Comparison of ENCODE assay signal across 8 cellular contexts in the genomic region with DNA sequence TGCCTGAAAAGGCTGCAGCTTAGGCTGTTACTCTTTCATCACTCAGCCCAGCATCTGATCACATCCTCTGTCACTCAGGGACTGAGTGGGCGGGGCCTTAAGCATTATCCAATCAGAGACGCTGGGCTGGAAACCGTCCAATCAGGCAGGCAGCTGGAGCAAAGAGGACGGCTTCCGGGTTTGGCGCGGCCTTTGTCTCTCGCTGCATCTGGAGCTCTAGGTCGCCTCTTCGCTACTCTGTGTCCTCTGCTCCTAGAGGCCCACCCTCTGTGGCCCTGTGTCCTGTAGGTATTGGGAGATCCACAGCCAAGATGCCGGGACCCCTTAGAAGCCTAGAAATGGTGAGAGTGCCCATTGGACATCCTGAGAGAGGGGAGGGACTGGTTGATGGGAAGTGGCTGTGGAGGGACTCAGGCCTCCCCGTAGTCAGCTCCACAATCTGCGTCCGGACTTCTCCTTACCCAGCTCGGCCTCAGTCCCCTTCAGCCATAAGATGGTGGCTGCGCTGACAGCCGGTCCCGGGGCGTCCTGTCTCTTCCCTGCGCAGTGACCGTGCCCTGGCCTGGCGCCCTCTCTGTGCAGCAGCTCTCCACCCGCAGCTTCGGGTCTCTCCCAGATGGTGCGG. TPM values are rescaled to one million over a fixed set of nuclear protein-coding genes. Genes with fewer than 3 reads are reported as not detected.
DNase-seq lines count a peak whose midpoint lies in the region; ATAC-seq and TF ChIP-seq lines count a peak whose summit lies in the region.

TSS of gene ZNF486 (plus strand) at position 195 of the 625 bp plus-strand sequence. CDS start at position 312, 117 bp downstream.

- H3K4me2 ChIP-seq in mesendoderm (ENCODE audit: low read length), result peak within 1 kb of the TSS; percentile 73

- H2BK120ac ChIP-seq in mesendoderm (ENCODE audit: low read depth, low read length), result no peak within 1 kb of the TSS

- no peak within 1 kb of the TSS for H4K8ac ChIP-seq in mesendoderm (ENCODE audit: low read depth, low read length)

- peaks cover 26% of the 10 kb centered on the region for H3K79me2 ChIP-seq in mesendoderm (ENCODE audit: control insufficient read depth, insufficient read depth, low read length)

- H3K9me3 Mint-ChIP-seq in activated CD8-positive, alpha-beta memory T cell treated with anti-CD3 and anti-CD28 coated beads, Interleukin-2, amount 10 ng/mL, durations not matched to agents 7 days and 5 days (ENCODE audit: low read depth), result peaks cover 30% of the 10 kb centered on the region
- H3K9me3 Mint-ChIP-seq in endothelial cell (ENCODE audit: unreplicated experiment), result no peaks in the 10 kb centered on the region

- peak; percentile 96 for ATAC-seq in activated CD8-positive, alpha-beta memory T cell treated with anti-CD3 and anti-CD28 coated beads, Interleukin-2, amount 10 ng/mL, durations not matched to agents 7 days and 5 days

- peak within 1 kb of the TSS; percentile 99 for H3K4me3 Mint-ChIP-seq in activated CD8-positive, alpha-beta memory T cell treated with anti-CD3 and anti-CD28 coated beads, Interleukin-2, amount 10 ng/mL, durations not matched to agents 7 days and 5 days
- H3K4me3 Mint-ChIP-seq in endothelial cell (ENCODE audit: unreplicated experiment), result peak within 1 kb of the TSS; percentile 95

- peak within 1 kb of the TSS; percentile 87 for H3K4ac ChIP-seq in mesendoderm (ENCODE audit: low read depth, low read length)

- H3K27me3 ChIP-seq in mesendoderm (ENCODE audit: insufficient read depth, low read length, poor library complexity), result no peaks in the 10 kb centered on the region

- H3K4me1 ChIP-seq in mesendoderm (ENCODE audit: control insufficient read depth, low read depth, low read length), result no peaks in the 10 kb centered on the region

- peak within 1 kb of the TSS; percentile 98 for H3K27ac Mint-ChIP-seq in activated CD8-positive, alpha-beta memory T cell treated with anti-CD3 and anti-CD28 coated beads, Interleukin-2, amount 10 ng/mL, durations not matched to agents 7 days and 5 days
- peak within 1 kb of the TSS; percentile 99 for H3K27ac Mint-ChIP-seq in endothelial cell (ENCODE audit: unreplicated experiment)

- no CpG with 5 or more reads among the region's 25 CpGs for WGBS in mesendoderm (ENCODE audit: extremely low coverage, insufficient coverage, low lambda C conversion rate)

- H3K27me3 Mint-ChIP-seq in activated CD8-positive, alpha-beta memory T cell treated with anti-CD3 and anti-CD28 coated beads, Interleukin-2, amount 10 ng/mL, durations not matched to agents 7 days and 5 days, result no peaks in the 10 kb centered on the region
- peaks cover 2% of the 10 kb centered on the region for H3K27me3 Mint-ChIP-seq in endothelial cell (ENCODE audit: unreplicated experiment)

- H2BK5ac ChIP-seq in mesendoderm (ENCODE audit: low read length), result peak within 1 kb of the TSS; percentile 54

- H3K27ac ChIP-seq in mesendoderm (ENCODE audit: low read depth, low read length), result peak within 1 kb of the TSS; percentile 7

- CTCF ChIA-PET in activated CD8-positive, alpha-beta memory T cell treated with anti-CD3 and anti-CD28 coated beads, Interleukin-2, amount 10 ng/mL, durations not matched to agents 7 days and 5 days (lab: Charles Lee), result interaction anchor here (0.6 to 1.2 kb wide), 4 partner anchors 43 to 636 kb away, joined by 3 read pairs; no protein-coding TSS in a partner anchor

- H3K18ac ChIP-seq in mesendoderm (ENCODE audit: low read length), result peak within 1 kb of the TSS; percentile 93

- peaks cover 2% of the 10 kb centered on the region for H3K36me3 ChIP-seq in mesendoderm (ENCODE audit: control insufficient read depth, insufficient read depth, low read length)

- H4K5ac ChIP-seq in mesendoderm (ENCODE audit: low read length), result no peak within 1 kb of the TSS

- H3K4me1 Mint-ChIP-seq in activated CD8-positive, alpha-beta memory T cell treated with anti-CD3 and anti-CD28 coated beads, Interleukin-2, amount 10 ng/mL, durations not matched to agents 7 days and 5 days, result peaks cover 37% of the 10 kb centered on the region
- peaks cover 21% of the 10 kb centered on the region for H3K4me1 Mint-ChIP-seq in endothelial cell (ENCODE audit: unreplicated experiment)

- peak within 1 kb of the TSS; percentile 78 for H3K56ac ChIP-seq in mesendoderm (ENCODE audit: low read length)

- TF ChIP-seq CTCF in HFF-Myc (IDR thresholded peaks at IDR 0.05; ENCODE audit: low read depth, low read length, missing control alignments) (no peak), endothelial cell (IDR thresholded peaks at IDR 0.05; ENCODE audit: unreplicated experiment) (no peak)

- no peak within 1 kb of the TSS for H2AK5ac ChIP-seq in mesendoderm (ENCODE audit: low read length)

- H2BK15ac ChIP-seq in mesendoderm (replicated peaks; ENCODE audit: low read depth), result no peak within 1 kb of the TSS

- H3K4me3 ChIP-seq in HFF-Myc (replicated peaks; ENCODE audit: low read depth, low read length), result peak within 1 kb of the TSS; percentile 63
- H3K4me3 ChIP-seq in mesendoderm (ENCODE audit: low read length), result peak within 1 kb of the TSS; percentile 96

- H3K36me3 Mint-ChIP-seq in activated CD8-positive, alpha-beta memory T cell treated with anti-CD3 and anti-CD28 coated beads, Interleukin-2, amount 10 ng/mL, durations not matched to agents 7 days and 5 days, result peaks cover 70% of the 10 kb centered on the region
- H3K36me3 Mint-ChIP-seq in endothelial cell (ENCODE audit: low read depth, unreplicated experiment), result peaks cover 37% of the 10 kb centered on the region

- H3K79me1 ChIP-seq in mesendoderm (ENCODE audit: low read length), result peaks cover 5% of the 10 kb centered on the region

- H3K23ac ChIP-seq in mesendoderm (ENCODE audit: low read length), result no peak within 1 kb of the TSS

- DNase-seq in ELF-1 (ENCODE audit: low read depth, low spot score), result peak; percentile 99
- DNase-seq in HFF-Myc (ENCODE audit: extremely low read depth, low read depth), result peak; percentile 78
- peak; percentile 65 for DNase-seq in NCI-H2196 treated with DMSO at 0.1 percent for 48 hours (lab: John Stamatoyannopoulos, UW; ENCODE audit: unreplicated experiment)
- peak; percentile 97 for DNase-seq in activated CD8-positive, alpha-beta memory T cell treated with anti-CD3 and anti-CD28 coated beads, Interleukin-2, amount 10 ng/mL, durations not matched to agents 7 days and 5 days
- DNase-seq in endothelial cell (ENCODE audit: low spot score), result peak; percentile 89
- DNase-seq in mesendoderm, result peak; percentile 100
- DNase-seq in stimulated activated CD8-positive, alpha-beta memory T cell treated with anti-CD3 and anti-CD28 coated beads, Interleukin-12 subunit alpha, Interleukin-12 subunit beta, amount 100 ng/mL, for 1 hour (ENCODE audit: low read depth), result peak; percentile 90
- no peak for DNase-seq in NCI-H1048 (lab: John Stamatoyannopoulos, UW)

- peak within 1 kb of the TSS; percentile 98 for H3K9ac ChIP-seq in mesendoderm (ENCODE audit: low read length)

RNA-seq across cellular contexts. Expression of gene ZNF486, which starts in this region (rescaled TPM):
- total RNA-seq in activated CD8-positive, alpha-beta memory T cell treated with anti-CD3 and anti-CD28 coated beads, Interleukin-2, amount 10 ng/mL, durations not matched to agents 7 days and 5 days, result 10 to 100 TPM; 11.9 to 15.0 TPM
- 11.5 TPM for total RNA-seq in endothelial cell (ENCODE audit: unreplicated experiment)
- 12.9 TPM for polyA plus RNA-seq in mesendoderm (2013, experiment 1 of 2)
- 13.1 TPM for polyA plus RNA-seq in mesendoderm (2013, experiment 2 of 2)
